8 cellular contexts compared by ENCODE assay signal in genomic region chr11:13486926-13487660, GRCh38. TPM values are rescaled to one million over a fixed set of nuclear protein-coding genes. Genes with fewer than 3 reads are reported as not detected.
DNase-seq lines count a peak whose midpoint lies in the region; ATAC-seq and TF ChIP-seq lines count a peak whose summit lies in the region.

No MANE protein-coding gene starts in this region.

- H3K9ac ChIP-seq in IMR-90 (ENCODE audit: low read depth, low read length) = no peak overlapping the region
- no peak overlapping the region for H3K9ac ChIP-seq in neural progenitor cell

- H3K9me1 ChIP-seq in IMR-90 (ENCODE audit: insufficient read depth, low read length) = no peaks in the 10 kb centered on the region

- intact Hi-C loops in IMR-90 (cut with micrococcal nuclease) (loop anchor here (2.0 kb wide), 1 partner anchor 466 kb away; no protein-coding TSS in a partner anchor), transverse colon (cut with DNase I; ENCODE audit: low total_unique reads) (no loop called here)

- H3K4me1 ChIP-seq in IMR-90 (ENCODE audit: control insufficient read depth, insufficient read depth, low read length) (no peaks in the 10 kb centered on the region), neural progenitor cell (no peaks in the 10 kb centered on the region), transverse colon (no peaks in the 10 kb centered on the region)

- H3K4me1 Mint-ChIP-seq in endothelial cell (ENCODE audit: unreplicated experiment) = no peaks in the 10 kb centered on the region
- H3K4me1 Mint-ChIP-seq in neural progenitor cell = no peaks in the 10 kb centered on the region

- no peak overlapping the region for H4K8ac ChIP-seq in IMR-90 (ENCODE audit: low read depth in 2 of 2, low read length in 2 of 2)

- no peaks in the 10 kb centered on the region for H3K9me3 ChIP-seq in IMR-90 (ENCODE audit: control insufficient read depth, insufficient read depth, low read length)
- no peaks in the 10 kb centered on the region for H3K9me3 ChIP-seq in neural progenitor cell (ENCODE audit: low read depth)
- no peaks in the 10 kb centered on the region for H3K9me3 ChIP-seq in transverse colon

- no peak overlapping the region for H2BK20ac ChIP-seq in IMR-90 (ENCODE audit: low read depth, low read length)

- TF ChIP-seq RAD21 in IMR-90 (IDR thresholded peaks at IDR 0.05; ENCODE audit: low read length) = no peak

- TF ChIP-seq EP300 in transverse colon (IDR thresholded peaks at IDR 0.05; ENCODE audit: low read depth) = no peak

- H2AK9ac ChIP-seq in IMR-90 (replicated peaks; ENCODE audit: low read depth, low read length, poor library complexity) = no peak overlapping the region

- TF ChIP-seq CTCF in IMR-90 (conservative IDR thresholded peaks at IDR 0.05; ENCODE audit: low read depth, low read length) (peak; percentile 29), endothelial cell (IDR thresholded peaks at IDR 0.05; ENCODE audit: unreplicated experiment) (no peak), neural progenitor cell (IDR thresholded peaks at IDR 0.05) (peak; percentile 56), transverse colon (IDR thresholded peaks at IDR 0.05) (peak in 4 of 5 experiments; percentile 11 to 27 (median 18))

- no peak overlapping the region for H3K4ac ChIP-seq in IMR-90 (ENCODE audit: low read depth, low read length)

- no peak overlapping the region for H4K91ac ChIP-seq in IMR-90 (ENCODE audit: insufficient read depth, low read depth, low read length)

- H3K27ac ChIP-seq in IMR-90 (ENCODE audit: insufficient read depth, low read length) (no peak overlapping the region), neural progenitor cell (no peak overlapping the region), transverse colon (no peak overlapping the region)

- H3K4me2 ChIP-seq in IMR-90 (ENCODE audit: low read depth, low read length) (peak overlapping the region; percentile 70), neural progenitor cell (no peak overlapping the region)

- H4K5ac ChIP-seq in IMR-90 (ENCODE audit: low read depth, low read length) = no peak overlapping the region

- H3K79me1 ChIP-seq in IMR-90 (ENCODE audit: low read depth in 1 of 2, low read length in 2 of 2) = no peaks in the 10 kb centered on the region

- no peak overlapping the region for H2BK5ac ChIP-seq in IMR-90 (ENCODE audit: low read depth, low read length, poor library complexity, severe bottlenecking)

- no peak overlapping the region for H2AK5ac ChIP-seq in IMR-90 (ENCODE audit: low read depth, low read length)

- in situ Hi-C loops in IMR-90 (cut with MboI; ENCODE audit: low sequenced_read_pairs) = no loop called here
- in situ Hi-C loops in transverse colon (cut with MboI; ENCODE audit: low pct_ligation_motif_present in 1 of 4, low pct_unique_long_range_greater_than_20kb in 1 of 4, low sequenced_read_pairs in 3 of 4) = no loop called here

- no peak overlapping the region for H3K14ac ChIP-seq in IMR-90 (replicated peaks; ENCODE audit: low read depth, low read length)

- dilution Hi-C loops in IMR-90 (cut with HindIII; ENCODE audit: low sequenced_read_pairs, unreplicated experiment) = no loop called here

- POLR2A ChIA-PET in IMR-90 (lab: Charles Lee; ENCODE audit: unreplicated experiment) = no interaction called here

- no peaks in the 10 kb centered on the region for H3K36me3 ChIP-seq in IMR-90 (ENCODE audit: control insufficient read depth, insufficient read depth, low read length)
- no peaks in the 10 kb centered on the region for H3K36me3 ChIP-seq in neural progenitor cell
- H3K36me3 ChIP-seq in transverse colon = no peaks in the 10 kb centered on the region

- DNase-seq in IMR-90 (no peak), endothelial cell (ENCODE audit: low spot score) (peak; percentile 9), neural progenitor cell (ENCODE audit: low spot score) (peak; percentile 73), transverse colon (peak; percentile 57), NCI-H1092 (lab: John Stamatoyannopoulos, UW) (no peak), DMS 273 treated with DMSO at 0.1 percent for 48 hours (lab: John Stamatoyannopoulos, UW) (no peak)
- DNase-seq in activated CD4-positive, alpha-beta T cell treated with anti-CD3 and anti-CD28 coated beads, Interleukin-2, amount 50 U/mL, for 4 hours = peak; percentile 48 to 50

- H3K27me3 ChIP-seq in IMR-90 (ENCODE audit: control insufficient read depth, insufficient read depth, low read length) = no peaks in the 10 kb centered on the region
- H3K27me3 ChIP-seq in neural progenitor cell = no peaks in the 10 kb centered on the region
- H3K27me3 ChIP-seq in transverse colon = no peaks in the 10 kb centered on the region

- peaks cover 3% of the 10 kb centered on the region for H3K27me3 Mint-ChIP-seq in endothelial cell (ENCODE audit: unreplicated experiment)
- no peaks in the 10 kb centered on the region for H3K27me3 Mint-ChIP-seq in neural progenitor cell (ENCODE audit: insufficient read depth, low read depth)

- H2AFZ ChIP-seq in IMR-90 (replicated peaks; ENCODE audit: low read length, poor library complexity) (peak overlapping the region; percentile 86), neural progenitor cell (replicated peaks) (peak overlapping the region; percentile 85)

- BruUV-seq in IMR-90 (replicated peaks; lab: Mats Ljungman, UMichigan) = no TSS peak

- no peak overlapping the region for H3K27ac Mint-ChIP-seq in endothelial cell (ENCODE audit: unreplicated experiment)
- H3K27ac Mint-ChIP-seq in neural progenitor cell = no peak overlapping the region

- H4K20me1 ChIP-seq in IMR-90 (ENCODE audit: insufficient read depth, low read length) (no peaks in the 10 kb centered on the region), neural progenitor cell (ENCODE audit: low read depth) (no peaks in the 10 kb centered on the region)

- H3K56ac ChIP-seq in IMR-90 (ENCODE audit: extremely low read depth, insufficient read depth, low read length) = no peak overlapping the region

- no peaks in the 10 kb centered on the region for H3F3A ChIP-seq in neural progenitor cell (ENCODE audit: low read depth)

- H3K36me3 Mint-ChIP-seq in endothelial cell (ENCODE audit: low read depth, unreplicated experiment) (no peaks in the 10 kb centered on the region), neural progenitor cell (no peaks in the 10 kb centered on the region)

- TF ChIP-seq POLR2A in IMR-90 (IDR thresholded peaks at IDR 0.05; ENCODE audit: low read depth, low read length) (no peak), transverse colon (IDR thresholded peaks at IDR 0.05) (no peak)

- H2BK120ac ChIP-seq in IMR-90 (ENCODE audit: low read depth, low read length) = no peak overlapping the region

- no peak overlapping the region for H3K23ac ChIP-seq in IMR-90 (ENCODE audit: low read depth, low read length)

- H3K79me2 ChIP-seq in neural progenitor cell (ENCODE audit: low read depth) = no peaks in the 10 kb centered on the region

- peak; percentile 55 for ATAC-seq in GM19043 (IDR thresholded peaks at IDR 0.05; ENCODE audit: low read depth, unreplicated experiment)
- ATAC-seq in IMR-90 (ENCODE audit: low read depth) = peak; percentile 82

- H3K4me3 Mint-ChIP-seq in endothelial cell (ENCODE audit: unreplicated experiment) = no peak overlapping the region
- no peak overlapping the region for H3K4me3 Mint-ChIP-seq in neural progenitor cell

- no peak overlapping the region for H2BK15ac ChIP-seq in IMR-90 (ENCODE audit: low read depth, low read length)

- 19% methylated on average over 3 of the region's 26 CpGs; no CpG with 5 or more reads in 1 of the 2 experiments for WGBS in IMR-90 (ENCODE audit: extremely low coverage in 2 of 2, insufficient read length in 1 of 2), 2 experiments
- WGBS in transverse colon (ENCODE audit: low coverage in 1 of 2), 2 donors = 52 to 64% methylated on average over 10 to 26 of the region's 26 CpGs

- peak overlapping the region; percentile 27; the same call in 1 of the 2 replicates for H3K4me3 ChIP-seq in IMR-90 (ENCODE audit: insufficient read depth, low read depth, low read length)
- H3K4me3 ChIP-seq in neural progenitor cell = peak overlapping the region; percentile 22
- H3K4me3 ChIP-seq in transverse colon = no peak overlapping the region

- H3K9me3 Mint-ChIP-seq in endothelial cell (ENCODE audit: unreplicated experiment) (no peaks in the 10 kb centered on the region), neural progenitor cell (no peaks in the 10 kb centered on the region)

- CTCF ChIA-PET in IMR-90 (lab: Yijun Ruan, JAX) = interaction anchor here (0.6 to 1.0 kb wide), 4 partner anchors 21 to 540 kb away, joined by 3 read pairs; no protein-coding TSS in a partner anchor

- no peak overlapping the region for H3K18ac ChIP-seq in IMR-90 (ENCODE audit: low read depth, low read length)

TF ChIP-seq in IMR-90, 13 proteins besides CTCF, POLR2A, EP300 and RAD21 (continues in another document):
- no peak for TF ChIP-seq CHD1 (IDR thresholded peaks at IDR 0.05; ENCODE audit: low read depth, low read length)
- no peak for TF ChIP-seq FOS (IDR thresholded peaks at IDR 0.05; ENCODE audit: low read depth, low read length)
- TF ChIP-seq CEBPB (IDR thresholded peaks at IDR 0.05; ENCODE audit: low read depth, low read length) = no peak
- no peak for TF ChIP-seq RFX5 (IDR thresholded peaks at IDR 0.05; ENCODE audit: low read depth, low read length)
- TF ChIP-seq BHLHE40 (IDR thresholded peaks at IDR 0.05; ENCODE audit: low read depth, low read length) = no peak
- no peak for TF ChIP-seq USF2 (IDR thresholded peaks at IDR 0.05; ENCODE audit: low read depth, low read length)
- no peak for TF ChIP-seq MAFK (IDR thresholded peaks at IDR 0.05; ENCODE audit: low read depth, low read length)
- TF ChIP-seq SMC3 (IDR thresholded peaks at IDR 0.05; ENCODE audit: low read depth, low read length) = no peak

RNA-seq across cellular contexts. Expression of gene PTH, which starts 8.7 kb away (rescaled TPM):
- total RNA-seq in IMR-90 (2012; rRNA removed) (not detected in 2 replicates), endothelial cell (ENCODE audit: unreplicated experiment) (not detected), neural progenitor cell (ENCODE audit: low replicate concordance) (not detected in 2 replicates), transverse colon (not detected)
- polyA plus RNA-seq in IMR-90 (2012; rRNA removed) = not detected in 2 replicates
- not detected in 2 replicates for polyA plus RNA-seq in IMR-90 (2012; cell fraction: cytosol; rRNA removed)
- polyA plus RNA-seq in IMR-90 (2012; cell fraction: nucleus; rRNA removed; ENCODE audit: low replicate concordance) = not detected in 2 replicates

RNA-seq across cellular contexts. Expression of gene BTBD10, which starts 24.1 kb away (rescaled TPM):
- total RNA-seq in IMR-90 (2012; rRNA removed) (59.9 and 84.2 TPM in 2 replicates), endothelial cell (ENCODE audit: unreplicated experiment) (82.2 TPM), neural progenitor cell (ENCODE audit: low replicate concordance) (46.1 and 59.3 TPM in 2 replicates), transverse colon (10 to 100 TPM in 3 of 4 donors, 1 to 10 TPM in 1; 9.0 to 39.9 (median 32.9) TPM)
- 25.4 and 32.5 TPM in 2 replicates for polyA plus RNA-seq in IMR-90 (2012; rRNA removed)
- polyA plus RNA-seq in IMR-90 (2012; cell fraction: cytosol; rRNA removed) = 6.9 and 9.2 TPM in 2 replicates
- polyA plus RNA-seq in IMR-90 (2012; cell fraction: nucleus; rRNA removed; ENCODE audit: low replicate concordance) = 5.0 and 34.6 TPM in 2 replicates

Comparison
In these comparisons a context has a peak if more than half of its experiments do, and no peak if none do; other contexts are left out.
1. DNase-seq: peak in activated CD4-positive, alpha-beta T cell treated with anti-CD3 and anti-CD28 coated beads, Interleukin-2, amount 50 U/mL, for 4 hours (2 of 2), endothelial cell (single experiment), neural progenitor cell (single experiment) and transverse colon (single experiment); none in IMR-90 (single experiment), NCI-H1092 (single experiment) and DMS 273 treated with DMSO at 0.1 percent for 48 hours (single experiment).
2. H3K4me3 ChIP-seq: peak in IMR-90 (single experiment) and neural progenitor cell (single experiment); none in transverse colon (0 of 4).